In genomic region chr22:39661842-39662676, GRCh38 we compare ENCODE assay signal across 8 cellular contexts.
DNase-seq lines count a peak whose midpoint lies in the region; ATAC-seq, FAIRE-seq and TF ChIP-seq lines count a peak whose summit lies in the region.

No MANE protein-coding gene starts in this region.

- H3K36me3 ChIP-seq in transverse colon, result no peaks in the 10 kb centered on the region
- no peaks in the 10 kb centered on the region for H3K36me3 ChIP-seq in tibial artery

- ATAC-seq in natural killer cell treated with Interleukin-12 subunit alpha and Interleukin-12 subunit beta and Interleukin-15 and Interleukin-18, amount 100 ng/mL, for 72 hours, result peak; percentile 53 to 58
- no peak for ATAC-seq in HG03025 (IDR thresholded peaks at IDR 0.05; ENCODE audit: low FRiP score, unreplicated experiment)

- in situ Hi-C loops in transverse colon (cut with MboI; ENCODE audit: low pct_ligation_motif_present in 1 of 4, low pct_unique_long_range_greater_than_20kb in 1 of 4, low sequenced_read_pairs in 3 of 4), result no loop called here

- H3K27me3 ChIP-seq in transverse colon, result peaks cover 74% of the 10 kb centered on the region
- H3K27me3 ChIP-seq in tibial artery, result peaks cover 0 to 99% of the 10 kb centered on the region in 2 donors

- H3K27me3 Mint-ChIP-seq in natural killer cell treated with Interleukin-12 subunit alpha and Interleukin-12 subunit beta and Interleukin-15 and Interleukin-18, amount 100 ng/mL, for 72 hours, result peaks cover 24 to 44% of the 10 kb centered on the region in 2 donors

- H3K4me1 ChIP-seq in transverse colon, result peaks cover 0 to 27% (median 25%) of the 10 kb centered on the region in 4 donors
- H3K4me1 ChIP-seq in tibial artery, result peaks cover 0 to 25% (median 16%) of the 10 kb centered on the region in 4 donors

- WGBS in transverse colon (ENCODE audit: low coverage in 1 of 2), 2 donors, result 4% methylated on average over 58 of the region's 77 CpGs; no CpG with 5 or more reads in 1 of the 2 donors

- H3K4me3 ChIP-seq in transverse colon, result peak overlapping the region in 2 of 4 donors; percentile 19 to 28
- no peak overlapping the region for H3K4me3 ChIP-seq in tibial artery

- H3K4me3 Mint-ChIP-seq in natural killer cell treated with Interleukin-12 subunit alpha and Interleukin-12 subunit beta and Interleukin-15 and Interleukin-18, amount 100 ng/mL, for 72 hours, result peak overlapping the region; percentile 66

- intact Hi-C loops in transverse colon (cut with DNase I; ENCODE audit: low total_unique reads), result no loop called here
- intact Hi-C loops in tibial artery (cut with DNase I; ENCODE audit: low total_unique reads), result no loop called here

- no peak for FAIRE-seq in GM12891 (lab: Jason Lieb, UNC)

- H3K27ac ChIP-seq in transverse colon, result no peak overlapping the region
- no peak overlapping the region for H3K27ac ChIP-seq in tibial artery

- TF ChIP-seq EP300 in transverse colon (IDR thresholded peaks at IDR 0.05; ENCODE audit: low read depth), result no peak

- H3K36me3 Mint-ChIP-seq in natural killer cell treated with Interleukin-12 subunit alpha and Interleukin-12 subunit beta and Interleukin-15 and Interleukin-18, amount 100 ng/mL, for 72 hours, result no peaks in the 10 kb centered on the region

- DNase-seq in NOMO-1 treated with DMSO at 0.1 percent for 48 hours (lab: John Stamatoyannopoulos, UW; ENCODE audit: unreplicated experiment) (peak; percentile 11), NOMO-1 (lab: John Stamatoyannopoulos, UW; ENCODE audit: unreplicated experiment in 2 of 2) (no peak), transverse colon (peak; percentile 70), GM12891 (ENCODE audit: insufficient read length, low spot score) (no peak), tibial artery (no peak)
- DNase-seq in activated naive CD4-positive, alpha-beta T cell treated with anti-CD3 and anti-CD28 coated beads, Interleukin-2, amount 50 U/mL, for 16 hours, result peak; percentile 80
- no peak for DNase-seq in natural killer cell treated with Interleukin-12 subunit alpha and Interleukin-12 subunit beta and Interleukin-15 and Interleukin-18, amount 100 ng/mL, for 72 hours (ENCODE audit: low spot score)

- TF ChIP-seq CTCF in transverse colon (IDR thresholded peaks at IDR 0.05) (no peak), tibial artery (IDR thresholded peaks at IDR 0.05) (no peak)

- H3K4me1 Mint-ChIP-seq in natural killer cell treated with Interleukin-12 subunit alpha and Interleukin-12 subunit beta and Interleukin-15 and Interleukin-18, amount 100 ng/mL, for 72 hours (ENCODE audit: low read depth in 2 of 2), result peaks cover 0 to 19% of the 10 kb centered on the region in 2 donors

- H3K27ac Mint-ChIP-seq in natural killer cell treated with Interleukin-12 subunit alpha and Interleukin-12 subunit beta and Interleukin-15 and Interleukin-18, amount 100 ng/mL, for 72 hours, result no peak overlapping the region

- H3K9me3 ChIP-seq in transverse colon (no peaks in the 10 kb centered on the region), tibial artery (no peaks in the 10 kb centered on the region)

- no peaks in the 10 kb centered on the region for H3K9me3 Mint-ChIP-seq in natural killer cell treated with Interleukin-12 subunit alpha and Interleukin-12 subunit beta and Interleukin-15 and Interleukin-18, amount 100 ng/mL, for 72 hours

- no peak for TF ChIP-seq POLR2A in transverse colon (IDR thresholded peaks at IDR 0.05)
- no peak for TF ChIP-seq POLR2A in GM12891 (IDR thresholded peaks at IDR 0.05; ENCODE audit: low read depth, low read length)

TF ChIP-seq in GM12891, 5 proteins besides CTCF, POLR2A, EP300 and RAD21:
- no peak for TF ChIP-seq PAX5 (IDR thresholded peaks at IDR 0.05; ENCODE audit: insufficient read depth, low read length, severe bottlenecking)
- TF ChIP-seq SPI1 (IDR thresholded peaks at IDR 0.05; ENCODE audit: low read depth, low read length), result no peak
- TF ChIP-seq TAF1 (IDR thresholded peaks at IDR 0.05; ENCODE audit: low read depth, low read length), result no peak
- TF ChIP-seq POU2F2 (IDR thresholded peaks at IDR 0.05; ENCODE audit: low read depth, low read length), result no peak

Comparison
In these comparisons a context has a peak if more than half of its experiments do, and no peak if none do; other contexts are left out.
1. DNase-seq: peak in NOMO-1 treated with DMSO at 0.1 percent for 48 hours (single experiment), activated naive CD4-positive, alpha-beta T cell treated with anti-CD3 and anti-CD28 coated beads, Interleukin-2, amount 50 U/mL, for 16 hours (single experiment) and transverse colon (single experiment); none in NOMO-1 (0 of 2), natural killer cell treated with Interleukin-12 subunit alpha and Interleukin-12 subunit beta and Interleukin-15 and Interleukin-18, amount 100 ng/mL, for 72 hours (single experiment), GM12891 (single experiment) and tibial artery (0 of 2).